ENCODE assay signal across 8 cellular contexts in genomic region chr15:19956124-19956796, GRCh38.
"Had no signal": no experiment of that assay in that cellular context is flagged by ENCODE, and none has a peak within 500 bp of the region (broad histone marks: within the 10 kb centered on the region; RNA-seq: fewer than 3 reads in every experiment).

No MANE protein-coding gene starts in this region.

- ATAC-seq: HCT116, HepG2 had no signal

- H3K27ac ChIP-seq: GM23248, HL-60 had no signal

- DNase-seq: GM23248, GOT3, H7, HFFc6 had no signal

- H3K4me1 ChIP-seq: HAP-1 had no signal

- H3K4me3 ChIP-seq: GM23248, HAP-1 had no signal

- H3K36me3 ChIP-seq: HAP-1 had no signal

- H3K9me3 ChIP-seq: HAP-1 had no signal
